29 cellular contexts compared by ENCODE assay signal in the genomic region with DNA sequence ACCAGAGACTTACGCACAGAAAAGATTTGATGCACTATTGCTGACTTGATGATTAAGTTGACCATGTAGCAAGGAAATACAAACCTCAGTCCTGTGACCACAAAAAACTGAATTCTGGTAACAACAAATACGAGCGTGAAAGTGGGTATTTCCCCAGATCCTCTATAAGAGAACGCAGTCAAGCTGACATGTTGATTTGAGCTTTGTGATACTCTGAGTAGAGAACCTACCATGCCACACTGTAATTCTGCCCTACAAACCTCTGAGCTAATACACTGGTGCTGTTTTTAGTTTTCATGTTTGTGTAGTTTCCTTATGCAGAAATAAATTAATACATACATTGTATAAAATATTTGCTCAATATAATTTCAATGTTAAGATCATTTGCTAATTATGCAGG.
"Had no signal": no experiment of that assay in that cellular context is flagged by ENCODE, and none has a peak within 500 bp of the region (broad histone marks: within the 10 kb centered on the region; RNA-seq: fewer than 3 reads in every experiment).

No MANE protein-coding gene starts in this region.

- H3K4me2 ChIP-seq: SK-N-SH had no signal

- H3K4me3 ChIP-seq: MG63, Peyer's patch, SJSA1 had no signal

- H3K9ac ChIP-seq: SK-N-SH had no signal

- H3K4me1 ChIP-seq: Peyer's patch, SJSA1 had no signal

- ATAC-seq: PC-3 had no signal

- H3K27ac ChIP-seq: Peyer's patch, SJSA1 had no signal

- H3K9me3 ChIP-seq: MG63, Peyer's patch, SJSA1, SK-N-SH had no signal

- DNase-seq: Kasumi-1, KBM-7, MG63, MV-4-11, NCI-H1092, NCI-H1105, NCI-H1417 treated with DMSO at 0.1 percent for 48 hours, NCI-H146, NCI-H1694, NCI-H187, NCI-H1930, NCI-H2081, NCI-H2171 treated with DMSO at 0.1 percent for 48 hours, NCI-H2227 treated with DMSO at 0.1 percent for 48 hours, NCI-H345, NCI-H446, NCI-H510A treated with DMSO at 0.1 percent for 48 hours, NCI-H524 treated with DMSO at 0.1 percent for 48 hours, NCI-H526 treated with DMSO at 0.1 percent for 48 hours, NCI-H82, PC-3, Peyer's patch, Right ventricle myocardium superior, RPMI8226, SHP77 treated with DMSO at 0.1 percent for 48 hours, SK-N-SH, SW 1271, T-helper 1 cell had no signal

- H3K27me3 ChIP-seq: MG63, Peyer's patch, SJSA1 had no signal

- H3K36me3 ChIP-seq: MG63, Peyer's patch, SJSA1 had no signal
